In the genomic region with DNA sequence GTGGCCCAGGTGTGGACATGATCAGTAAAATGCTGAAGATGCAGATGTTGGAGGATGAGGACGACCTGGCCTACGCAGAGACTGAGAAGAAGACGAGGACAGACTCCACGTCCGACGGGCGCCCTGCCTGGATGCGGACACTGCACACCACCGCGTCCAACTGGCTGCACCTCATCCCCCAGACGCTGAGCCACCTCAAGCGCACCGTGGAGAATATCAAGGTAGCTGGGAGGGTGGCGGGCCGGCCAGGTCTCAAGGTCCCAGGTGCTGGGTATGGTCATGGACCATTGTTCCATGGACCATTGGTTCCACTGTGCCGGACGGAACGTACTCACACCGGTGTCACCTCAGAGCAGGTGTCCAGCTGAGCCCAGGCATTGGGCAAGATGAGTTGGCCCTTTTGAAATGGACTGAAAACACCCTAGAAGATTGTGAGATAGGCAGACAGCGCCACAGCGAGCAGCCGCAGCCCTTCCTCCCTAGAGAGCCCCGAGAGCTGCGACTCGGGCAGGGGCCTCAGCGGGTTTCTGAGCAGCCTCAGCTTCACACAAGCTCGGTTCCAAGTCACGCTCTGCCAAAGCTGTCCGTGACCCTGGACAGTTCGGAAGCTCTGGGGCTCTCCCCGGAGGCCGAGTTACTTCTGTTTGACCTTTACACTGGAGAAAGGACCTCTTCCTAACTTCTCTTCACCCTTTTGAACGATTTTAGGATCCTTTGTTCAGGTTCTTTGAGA, we compare ENCODE assay signal across 14 cellular contexts. TPM values are rescaled to one million over a fixed set of nuclear protein-coding genes. Genes with fewer than 3 reads are reported as not detected.
DNase-seq lines count a peak whose midpoint lies in the region; ATAC-seq and TF ChIP-seq lines count a peak whose summit lies in the region.
"Had no signal": no experiment of that assay in that cellular context is flagged by ENCODE, and none has a peak within 500 bp of the region (broad histone marks: within the 10 kb centered on the region; RNA-seq: fewer than 3 reads in every experiment).

No MANE protein-coding gene starts in this region.

- H3K4me1 Mint-ChIP-seq in activated CD4-positive, alpha-beta T cell treated with anti-CD3 and anti-CD28 coated beads, Interleukin-2, amount 10 ng/mL, durations not matched to agents 7 days and 5 days = no peaks in the 10 kb centered on the region
- no peaks in the 10 kb centered on the region for H3K4me1 Mint-ChIP-seq in activated CD4-positive, alpha-beta T cell treated with anti-CD3 and anti-CD28 coated beads for 36 hours
- H3K4me1 Mint-ChIP-seq in WTC11 (peaks cover 3% of the 10 kb centered on the region), neural crest cell (no peaks in the 10 kb centered on the region)
- no peaks in the 10 kb centered on the region for H3K4me1 Mint-ChIP-seq in stimulated activated naive B cell treated with anti-CD40 and anti-IgM and Interleukin-4, amounts not matched to agents 10 μg/mL and 1 μg/mL and 100 μg/mL, for 72 hours
- H3K4me1 Mint-ChIP-seq: CD8-positive, alpha-beta memory T cell; IgD-negative memory B cell had no signal

- intact Hi-C loops in activated CD4-positive, alpha-beta T cell treated with anti-CD3 and anti-CD28 coated beads for 36 hours (cut with DNase I, micrococcal nuclease) = no loop called here

- POLR2A ChIA-PET in activated CD4-positive, alpha-beta T cell treated with anti-CD3 and anti-CD28 coated beads, Interleukin-2, amount 10 ng/mL, durations not matched to agents 7 days and 5 days (lab: Charles Lee) = no interaction called here
- POLR2A ChIA-PET in activated CD4-positive, alpha-beta T cell treated with anti-CD3 and anti-CD28 coated beads for 36 hours (lab: Charles Lee) = no interaction called here
- POLR2A ChIA-PET in WTC11 (lab: Charles Lee) = no interaction called here

- peaks cover 56% of the 10 kb centered on the region for H3K36me3 Mint-ChIP-seq in activated CD4-positive, alpha-beta T cell treated with anti-CD3 and anti-CD28 coated beads, Interleukin-2, amount 10 ng/mL, durations not matched to agents 7 days and 5 days (ENCODE audit: low read depth)
- peaks cover 57% of the 10 kb centered on the region for H3K36me3 Mint-ChIP-seq in activated CD4-positive, alpha-beta T cell treated with anti-CD3 and anti-CD28 coated beads for 36 hours (ENCODE audit: low read depth)
- peaks cover 68% of the 10 kb centered on the region for H3K36me3 Mint-ChIP-seq in WTC11
- H3K36me3 Mint-ChIP-seq in neural crest cell (ENCODE audit: low read depth) = peaks cover 17% of the 10 kb centered on the region
- peaks cover 60 to 77% of the 10 kb centered on the region in 2 donors for H3K36me3 Mint-ChIP-seq in stimulated activated naive B cell treated with anti-CD40 and anti-IgM and Interleukin-4, amounts not matched to agents 10 μg/mL and 1 μg/mL and 100 μg/mL, for 72 hours

- H3K27me3 Mint-ChIP-seq in activated CD4-positive, alpha-beta T cell treated with anti-CD3 and anti-CD28 coated beads, Interleukin-2, amount 10 ng/mL, durations not matched to agents 7 days and 5 days = no peaks in the 10 kb centered on the region
- H3K27me3 Mint-ChIP-seq in activated CD4-positive, alpha-beta T cell treated with anti-CD3 and anti-CD28 coated beads for 36 hours = no peaks in the 10 kb centered on the region
- H3K27me3 Mint-ChIP-seq in WTC11 (ENCODE audit: low read depth) = no peaks in the 10 kb centered on the region
- H3K27me3 Mint-ChIP-seq in neural crest cell (ENCODE audit: low read depth) = no peaks in the 10 kb centered on the region
- no peaks in the 10 kb centered on the region for H3K27me3 Mint-ChIP-seq in stimulated activated naive B cell treated with anti-CD40 and anti-IgM and Interleukin-4, amounts not matched to agents 10 μg/mL and 1 μg/mL and 100 μg/mL, for 72 hours
- H3K27me3 Mint-ChIP-seq: CD8-positive, alpha-beta memory T cell; IgD-negative memory B cell had no signal

- no peak for DNase-seq in activated CD4-positive, alpha-beta T cell treated with anti-CD3 and anti-CD28 coated beads, Interleukin-2, amount 10 ng/mL, durations not matched to agents 7 days and 5 days
- no peak for DNase-seq in activated CD4-positive, alpha-beta T cell treated with anti-CD3 and anti-CD28 coated beads for 36 hours
- no peak for DNase-seq in WTC11 (ENCODE audit: low spot score)
- no peak for DNase-seq in neural crest cell (ENCODE audit: low read depth, low spot score)
- DNase-seq in stimulated activated naive B cell treated with anti-CD40 and anti-IgM and Interleukin-4, amounts not matched to agents 10 μg/mL and 1 μg/mL and 100 μg/mL, for 72 hours = no peak
- DNase-seq in NAMALWA (ENCODE audit: low spot score) = no peak
- no peak for DNase-seq in DMS153 (lab: John Stamatoyannopoulos, UW)
- DNase-seq: Caco-2; CD8-positive, alpha-beta memory T cell; DMS53; GF-D8; GM23248 had no signal

- no peak for TF ChIP-seq CTCF in WTC11 (IDR thresholded peaks at IDR 0.05)
- no peak for TF ChIP-seq CTCF in neural crest cell (conservative IDR thresholded peaks at IDR 0.05)

- H3K9me3 Mint-ChIP-seq in activated CD4-positive, alpha-beta T cell treated with anti-CD3 and anti-CD28 coated beads, Interleukin-2, amount 10 ng/mL, durations not matched to agents 7 days and 5 days = no peaks in the 10 kb centered on the region
- no peaks in the 10 kb centered on the region for H3K9me3 Mint-ChIP-seq in activated CD4-positive, alpha-beta T cell treated with anti-CD3 and anti-CD28 coated beads for 36 hours (ENCODE audit: low read depth)
- H3K9me3 Mint-ChIP-seq in WTC11 = no peaks in the 10 kb centered on the region
- no peaks in the 10 kb centered on the region for H3K9me3 Mint-ChIP-seq in neural crest cell
- H3K9me3 Mint-ChIP-seq in stimulated activated naive B cell treated with anti-CD40 and anti-IgM and Interleukin-4, amounts not matched to agents 10 μg/mL and 1 μg/mL and 100 μg/mL, for 72 hours = no peaks in the 10 kb centered on the region
- H3K9me3 Mint-ChIP-seq: CD8-positive, alpha-beta memory T cell; IgD-negative memory B cell had no signal

- CTCF ChIA-PET in activated CD4-positive, alpha-beta T cell treated with anti-CD3 and anti-CD28 coated beads, Interleukin-2, amount 10 ng/mL, durations not matched to agents 7 days and 5 days (lab: Charles Lee) = interaction anchor here (0.7 to 1.6 kb wide), 4 partner anchors 7 to 29 kb away, joined by 3 to 4 read pairs (median 4); no protein-coding TSS in a partner anchor
- CTCF ChIA-PET in activated CD4-positive, alpha-beta T cell treated with anti-CD3 and anti-CD28 coated beads for 36 hours (lab: Charles Lee) = no interaction called here
- CTCF ChIA-PET in WTC11 (lab: Charles Lee) = interaction anchor here (0.5 to 2.4 kb wide), 5 partner anchors 7 to 101 kb away, joined by 3 to 17 read pairs (median 8); no protein-coding TSS in a partner anchor

- H3K27ac Mint-ChIP-seq in activated CD4-positive, alpha-beta T cell treated with anti-CD3 and anti-CD28 coated beads, Interleukin-2, amount 10 ng/mL, durations not matched to agents 7 days and 5 days = peak overlapping the region; percentile 9
- no peak overlapping the region for H3K27ac Mint-ChIP-seq in activated CD4-positive, alpha-beta T cell treated with anti-CD3 and anti-CD28 coated beads for 36 hours
- H3K27ac Mint-ChIP-seq in WTC11 = 0 out of 2 replicates have a peak overlapping the region, but pooled peaks have one; percentile 53
- peak overlapping the region; percentile 12 for H3K27ac Mint-ChIP-seq in neural crest cell (ENCODE audit: unreplicated experiment)
- peak overlapping the region; percentile 31 for H3K27ac Mint-ChIP-seq in stimulated activated naive B cell treated with anti-CD40 and anti-IgM and Interleukin-4, amounts not matched to agents 10 μg/mL and 1 μg/mL and 100 μg/mL, for 72 hours
- H3K27ac Mint-ChIP-seq: IgD-negative memory B cell had no signal

- ATAC-seq in activated CD4-positive, alpha-beta T cell treated with anti-CD3 and anti-CD28 coated beads for 36 hours = no peak
- ATAC-seq in WTC11 (no peak), GM21367 (IDR thresholded peaks at IDR 0.05; ENCODE audit: unreplicated experiment) (no peak)
- no peak for ATAC-seq in stimulated activated naive B cell treated with anti-CD40 and anti-IgM and Interleukin-4, amounts not matched to agents 10 μg/mL and 1 μg/mL and 100 μg/mL, for 72 hours (replicated peaks)

- H3K4me3 Mint-ChIP-seq in activated CD4-positive, alpha-beta T cell treated with anti-CD3 and anti-CD28 coated beads, Interleukin-2, amount 10 ng/mL, durations not matched to agents 7 days and 5 days = no peak overlapping the region
- no peak overlapping the region for H3K4me3 Mint-ChIP-seq in activated CD4-positive, alpha-beta T cell treated with anti-CD3 and anti-CD28 coated beads for 36 hours
- H3K4me3 Mint-ChIP-seq in WTC11 (no peak overlapping the region), neural crest cell (no peak overlapping the region)
- no peak overlapping the region for H3K4me3 Mint-ChIP-seq in stimulated activated naive B cell treated with anti-CD40 and anti-IgM and Interleukin-4, amounts not matched to agents 10 μg/mL and 1 μg/mL and 100 μg/mL, for 72 hours
- H3K4me3 Mint-ChIP-seq: CD8-positive, alpha-beta memory T cell; IgD-negative memory B cell had no signal

TF ChIP-seq in WTC11, 78 proteins besides CTCF, POLR2A, EP300 and RAD21 (continues in another document):
- TF ChIP-seq ZNF138 (CRISPR knock-in tag; conservative IDR thresholded peaks at IDR 0.05) = no peak
- TF ChIP-seq ZNF219 (CRISPR knock-in tag; IDR thresholded peaks at IDR 0.05; ENCODE audit: borderline replicate concordance) = no peak

RNA-seq across cellular contexts. Expression of a gene that starts 38.9 kb away (rescaled TPM):
- 100 to 1,000 TPM; 527 to 575 TPM for total RNA-seq in activated CD4-positive, alpha-beta T cell treated with anti-CD3 and anti-CD28 coated beads, Interleukin-2, amount 10 ng/mL, durations not matched to agents 7 days and 5 days
- total RNA-seq in activated CD4-positive, alpha-beta T cell treated with anti-CD3 and anti-CD28 coated beads for 36 hours = 1,000 to 10,000 TPM; 1,344 to 1,372 TPM
- total RNA-seq in WTC11 (2021) (808 to 842 TPM (median 832 TPM) in 3 replicates), neural crest cell (760 and 771 TPM in 2 replicates)
